Comparison of ENCODE assay signal across 19 cellular contexts in the genomic region with DNA sequence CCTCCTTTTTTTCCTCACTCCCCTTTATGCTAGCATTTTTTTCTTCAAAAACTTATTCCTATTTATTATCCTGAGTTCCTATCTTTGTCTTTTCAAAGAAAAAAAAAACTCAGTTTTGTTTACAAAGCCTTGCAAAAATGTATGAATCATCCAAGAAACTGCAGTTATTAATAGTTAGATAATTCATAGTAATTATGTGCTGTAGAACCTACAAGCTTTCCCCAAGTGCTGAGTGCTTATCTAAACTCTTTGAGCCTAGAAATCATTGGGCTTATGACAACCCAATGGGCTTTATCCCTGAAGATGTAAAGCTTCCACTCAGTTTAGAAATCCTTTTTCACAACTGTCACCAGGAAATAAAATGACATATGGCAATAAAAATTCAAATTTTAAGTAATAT.
"Had no signal": no experiment of that assay in that cellular context is flagged by ENCODE, and none has a peak within 500 bp of the region (broad histone marks: within the 10 kb centered on the region; RNA-seq: fewer than 3 reads in every experiment).

No MANE protein-coding gene starts in this region.

- H3K27me3 ChIP-seq: ascending aorta, breast epithelium, esophagus muscularis mucosa, gastroesophageal sphincter, heart left ventricle, suprapubic skin, transverse colon, vagina had no signal

- H3K4me1 ChIP-seq: ascending aorta, breast epithelium, suprapubic skin, vagina had no signal

- H3K36me3 ChIP-seq: ascending aorta, breast epithelium, esophagus muscularis mucosa, gastroesophageal sphincter, heart left ventricle, left ventricle myocardium inferior, suprapubic skin, transverse colon, vagina had no signal

- H3K4me3 ChIP-seq: ascending aorta, breast epithelium, esophagus muscularis mucosa, gastroesophageal sphincter, heart left ventricle, left ventricle myocardium inferior, suprapubic skin, transverse colon, vagina had no signal

- H3K27ac ChIP-seq: ascending aorta, breast epithelium, esophagus muscularis mucosa, gastroesophageal sphincter, heart left ventricle, left ventricle myocardium inferior, suprapubic skin, transverse colon, vagina had no signal

- H3K9me3 ChIP-seq: ascending aorta, breast epithelium, esophagus muscularis mucosa, gastroesophageal sphincter, heart left ventricle, left ventricle myocardium inferior, suprapubic skin, transverse colon, vagina had no signal

- DNase-seq: activated CD4-positive, alpha-beta T cell treated with anti-CD3 and anti-CD28 coated beads, Interleukin-2, amount 10 ng/mL, durations not matched to agents 24 days and 14 days; activated CD8-positive, alpha-beta T cell treated with anti-CD3 and anti-CD28 coated beads, Interleukin-2, amount 10 ng/mL, durations not matched to agents 7 days and 5 days; activated naive CD4-positive, alpha-beta T cell treated with anti-CD3 and anti-CD28 coated beads for 36 hours; activated T-cell treated with anti-CD3 and anti-CD28 coated beads, Interleukin-2, amount 50 U/mL, for 4 hours; cerebellar nuclear complex; dermis blood vessel endothelial cell; effector memory CD4-positive, alpha-beta T cell; heart left ventricle; kidney glomerular epithelial cell; left ventricle myocardium inferior; stimulated activated CD4-positive, alpha-beta T cell treated with anti-CD3 and anti-CD28 coated beads, Interleukin-2, amount 100 ng/mL, for 24 hours; stimulated activated naive CD8-positive, alpha-beta T cell treated with anti-CD3 and anti-CD28 coated beads, Interleukin-15, amount 100 ng/mL, for 72 hours; transverse colon had no signal
